Comparison of ENCODE assay signal across 8 cellular contexts in the genomic region with DNA sequence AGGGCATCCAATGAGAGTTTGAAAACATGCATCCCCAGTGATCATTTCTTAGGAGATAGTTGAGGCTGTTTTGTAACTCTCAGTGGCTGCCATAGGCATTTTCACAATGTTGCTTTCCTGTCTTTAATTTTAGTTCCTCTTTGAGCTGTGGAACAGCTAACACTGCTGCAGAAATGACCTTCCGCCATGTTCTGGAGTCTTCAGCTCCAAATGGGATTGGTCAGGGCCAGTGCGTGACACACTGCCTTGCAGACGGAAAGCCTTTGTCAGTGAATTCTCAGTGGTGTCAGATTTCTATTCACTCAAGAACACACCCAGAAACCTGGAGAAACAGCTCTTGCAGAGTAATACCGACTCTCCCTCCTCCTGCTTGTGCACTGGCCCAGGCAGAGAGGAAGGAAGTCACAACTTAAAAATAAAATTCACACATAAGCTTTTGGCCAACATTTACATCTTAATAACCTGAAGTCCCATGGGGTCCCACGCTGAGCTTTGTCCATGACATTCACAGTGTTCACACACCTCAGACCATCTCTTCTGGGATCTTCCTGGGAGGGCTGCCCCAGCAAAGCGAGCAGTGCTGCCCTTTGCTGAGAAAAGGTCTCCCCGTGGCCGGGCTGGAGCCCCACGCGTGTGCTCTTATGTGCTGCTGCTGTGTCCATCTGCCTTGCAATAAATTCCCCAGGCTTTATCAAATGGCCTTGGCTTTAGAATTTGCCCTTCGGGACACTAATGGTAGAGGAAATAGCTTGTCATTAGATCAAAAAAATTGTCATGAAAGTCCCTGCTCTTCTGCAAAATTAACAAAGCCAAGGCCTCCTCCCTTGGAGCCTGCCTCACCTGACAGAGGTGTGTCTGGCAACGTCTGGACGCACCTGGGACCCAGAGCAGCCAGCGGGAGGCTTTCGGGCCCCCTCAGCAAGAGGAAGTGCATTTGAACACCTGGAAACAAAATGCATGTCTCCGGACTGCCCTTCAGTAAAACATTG.
DNase-seq lines count a peak whose midpoint lies in the region; ATAC-seq lines count a peak whose summit lies in the region.

No MANE protein-coding gene starts in this region.

- peak overlapping the region; percentile 94 for H3K27ac Mint-ChIP-seq in dendritic cell treated with granulocyte-macrophage colony-stimulating factor and Interleukin-4, amounts not matched to agents 40 ng/mL and 50 ng/mL, for 4 days

- peak overlapping the region; percentile 2 for H3K4me3 Mint-ChIP-seq in dendritic cell treated with granulocyte-macrophage colony-stimulating factor and Interleukin-4, amounts not matched to agents 40 ng/mL and 50 ng/mL, for 4 days

- no peaks in the 10 kb centered on the region for H3K27me3 ChIP-seq in effector memory CD4-positive, alpha-beta T cell (replicated peaks; ENCODE audit: control insufficient read depth, insufficient read depth, low read length, poor library complexity, severe bottlenecking)

- H3K9me3 Mint-ChIP-seq in dendritic cell treated with granulocyte-macrophage colony-stimulating factor and Interleukin-4, amounts not matched to agents 40 ng/mL and 50 ng/mL, for 4 days = no peaks in the 10 kb centered on the region

- no peaks in the 10 kb centered on the region for H3K9me3 ChIP-seq in effector memory CD4-positive, alpha-beta T cell (ENCODE audit: control insufficient read depth, low read length)

- H3K27ac ChIP-seq in effector memory CD4-positive, alpha-beta T cell (ENCODE audit: insufficient read depth, low read length, poor library complexity, severe bottlenecking) = no peak overlapping the region

- H3K4me3 ChIP-seq in effector memory CD4-positive, alpha-beta T cell (ENCODE audit: insufficient read depth, low read depth, low read length, poor library complexity, severe bottlenecking) = no peak overlapping the region

- peak; percentile 68 for DNase-seq in NCI-H2107 treated with DMSO at 0.1 percent for 48 hours (lab: John Stamatoyannopoulos, UW; ENCODE audit: unreplicated experiment)
- DNase-seq in midbrain (lab: John Stamatoyannopoulos, UW) = peak; percentile 10
- no peak for DNase-seq in cerebellar nuclear complex (lab: John Stamatoyannopoulos, UW)
- DNase-seq in T1000 (lab: John Stamatoyannopoulos, UW) = no peak
- no peak for DNase-seq in effector memory CD4-positive, alpha-beta T cell

- ATAC-seq in GM18867 (IDR thresholded peaks at IDR 0.05; ENCODE audit: unreplicated experiment) (peak; percentile 82), HG02870 (IDR thresholded peaks at IDR 0.05; ENCODE audit: unreplicated experiment) (peak; percentile 77)

- no peaks in the 10 kb centered on the region for H3K36me3 Mint-ChIP-seq in dendritic cell treated with granulocyte-macrophage colony-stimulating factor and Interleukin-4, amounts not matched to agents 40 ng/mL and 50 ng/mL, for 4 days (ENCODE audit: low read depth)

- intact Hi-C loops in dendritic cell treated with granulocyte-macrophage colony-stimulating factor and Interleukin-4, amounts not matched to agents 40 ng/mL and 50 ng/mL, for 4 days (cut with micrococcal nuclease) = loop anchor here (1.0 to 2.0 kb wide), 2 partner anchors 8 to 127 kb away; partner anchors contain the start of gene IRF2

- H3K27me3 Mint-ChIP-seq in dendritic cell treated with granulocyte-macrophage colony-stimulating factor and Interleukin-4, amounts not matched to agents 40 ng/mL and 50 ng/mL, for 4 days = no peaks in the 10 kb centered on the region

- peaks cover 80% of the 10 kb centered on the region for H3K4me1 Mint-ChIP-seq in dendritic cell treated with granulocyte-macrophage colony-stimulating factor and Interleukin-4, amounts not matched to agents 40 ng/mL and 50 ng/mL, for 4 days (ENCODE audit: low read depth)

- H3K36me3 ChIP-seq in effector memory CD4-positive, alpha-beta T cell (ENCODE audit: control insufficient read depth, insufficient read depth, low read length) = no peaks in the 10 kb centered on the region

- H3K4me1 ChIP-seq in effector memory CD4-positive, alpha-beta T cell (ENCODE audit: control insufficient read depth, insufficient read depth, low read length, poor library complexity, severe bottlenecking) = no peaks in the 10 kb centered on the region

Comparison
In these comparisons a context has a peak if more than half of its experiments do, and no peak if none do; other contexts are left out.
1. DNase-seq: peak in NCI-H2107 treated with DMSO at 0.1 percent for 48 hours (single experiment) and midbrain (single experiment); none in cerebellar nuclear complex (0 of 2), T1000 (single experiment) and effector memory CD4-positive, alpha-beta T cell (0 of 3).